Comparison of ENCODE assay signal across 1 cellular context in the genomic region with DNA sequence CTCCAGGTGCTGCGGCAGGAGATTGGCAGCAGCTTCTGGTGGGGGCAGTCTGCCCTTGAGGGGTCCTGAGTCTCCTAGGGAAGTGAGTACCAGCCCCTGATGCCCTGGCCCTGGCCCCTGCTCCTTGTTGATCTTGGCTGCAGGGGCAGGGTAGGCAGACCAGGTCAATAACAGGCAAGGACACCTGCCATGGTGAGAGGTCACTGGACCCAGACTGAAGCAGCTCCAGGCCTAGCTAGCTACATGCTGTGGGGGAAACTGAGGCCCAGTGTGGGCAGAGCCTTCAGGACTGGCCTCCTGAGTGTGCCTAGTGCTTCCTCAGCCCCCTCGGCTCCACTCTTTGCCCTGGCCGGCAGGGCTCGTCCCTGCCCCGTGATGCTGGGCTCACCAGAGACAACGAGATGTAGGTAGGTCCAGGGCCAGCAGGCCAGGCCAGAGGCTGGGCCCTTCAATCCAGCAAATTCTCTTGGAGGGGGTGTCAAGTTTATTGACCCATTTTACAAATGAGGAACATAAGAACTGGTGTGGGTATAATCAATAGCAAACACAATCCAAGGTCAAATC.
TF ChIP-seq lines count a peak whose summit lies in the region.

No MANE protein-coding gene starts in this region.

TF ChIP-seq in K562, 482 proteins besides CTCF, POLR2A, EP300 and RAD21 (continued from another document and continues in another):
- TF ChIP-seq, protein P1, sequence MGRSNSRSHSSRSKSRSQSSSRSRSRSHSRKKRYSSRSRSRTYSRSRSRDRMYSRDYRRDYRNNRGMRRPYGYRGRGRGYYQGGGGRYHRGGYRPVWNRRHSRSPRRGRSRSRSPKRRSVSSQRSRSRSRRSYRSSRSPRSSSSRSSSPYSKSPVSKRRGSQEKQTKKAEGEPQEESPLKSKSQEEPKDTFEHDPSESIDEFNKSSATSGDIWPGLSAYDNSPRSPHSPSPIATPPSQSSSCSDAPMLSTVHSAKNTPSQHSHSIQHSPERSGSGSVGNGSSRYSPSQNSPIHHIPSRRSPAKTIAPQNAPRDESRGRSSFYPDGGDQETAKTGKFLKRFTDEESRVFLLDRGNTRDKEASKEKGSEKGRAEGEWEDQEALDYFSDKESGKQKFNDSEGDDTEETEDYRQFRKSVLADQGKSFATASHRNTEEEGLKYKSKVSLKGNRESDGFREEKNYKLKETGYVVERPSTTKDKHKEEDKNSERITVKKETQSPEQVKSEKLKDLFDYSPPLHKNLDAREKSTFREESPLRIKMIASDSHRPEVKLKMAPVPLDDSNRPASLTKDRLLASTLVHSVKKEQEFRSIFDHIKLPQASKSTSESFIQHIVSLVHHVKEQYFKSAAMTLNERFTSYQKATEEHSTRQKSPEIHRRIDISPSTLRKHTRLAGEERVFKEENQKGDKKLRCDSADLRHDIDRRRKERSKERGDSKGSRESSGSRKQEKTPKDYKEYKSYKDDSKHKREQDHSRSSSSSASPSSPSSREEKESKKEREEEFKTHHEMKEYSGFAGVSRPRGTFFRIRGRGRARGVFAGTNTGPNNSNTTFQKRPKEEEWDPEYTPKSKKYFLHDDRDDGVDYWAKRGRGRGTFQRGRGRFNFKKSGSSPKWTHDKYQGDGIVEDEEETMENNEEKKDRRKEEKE (IDR thresholded peaks at IDR 0.05; ENCODE audit: borderline replicate concordance in 1 of 2, control insufficient read depth in 1 of 2, low read depth in 2 of 2, low read length in 1 of 2) = no peak
- TF ChIP-seq ZNF764 (CRISPR knock-in tag; IDR thresholded peaks at IDR 0.05; ENCODE audit: low read depth) (0 out of 2 replicates have a peak, but pooled peaks have one; percentile 53), RBFOX2 (IDR thresholded peaks at IDR 0.05; ENCODE audit: low read depth, low read length) (0 out of 2 replicates have a peak, but pooled peaks have one; percentile 2), ZNF444 (CRISPR knock-in tag; IDR thresholded peaks at IDR 0.05) (no peak), SMARCE1 (IDR thresholded peaks at IDR 0.05) (no peak), FOS (IDR thresholded peaks at IDR 0.05; ENCODE audit: extremely low read depth, insufficient read length) (no peak), KLF16 (IDR thresholded peaks at IDR 0.05) (no peak), HMGN3 (IDR thresholded peaks at IDR 0.05; ENCODE audit: borderline replicate concordance, extremely low read depth, insufficient read length, low read depth, low read length) (no peak), MYC (IDR thresholded peaks at IDR 0.05; ENCODE audit: low read depth, low read length) (no peak), MYC (CRISPR knock-in tag; IDR thresholded peaks at IDR 0.05; ENCODE audit: borderline replicate concordance, low read depth) (peak; percentile 18; the same call in 1 of the 2 replicates), FOXA1 (IDR thresholded peaks at IDR 0.05; ENCODE audit: borderline replicate concordance) (no peak), SMARCB1 (IDR thresholded peaks at IDR 0.05; ENCODE audit: insufficient read length, low read depth) (no peak), SIRT6 (IDR thresholded peaks at IDR 0.05; ENCODE audit: low read depth, low read length) (no peak), HNRNPL (IDR thresholded peaks at IDR 0.05; ENCODE audit: low read depth, low read length) (no peak), ZFP1 (CRISPR knock-in tag; IDR thresholded peaks at IDR 0.05) (peak; percentile 35; the same call in 1 of the 2 replicates), ZNF384 (IDR thresholded peaks at IDR 0.05; ENCODE audit: low read depth, low read length) (no peak), NCOR1 (IDR thresholded peaks at IDR 0.05) (no peak), NR4A1 (CRISPR knock-in tag; IDR thresholded peaks at IDR 0.05) (0 out of 2 replicates have a peak, but pooled peaks have one; percentile 15), NR4A1 (tag; IDR thresholded peaks at IDR 0.05) (no peak), ZNF316 (IDR thresholded peaks at IDR 0.05) (no peak), HSF4 (CRISPR knock-in tag; IDR thresholded peaks at IDR 0.05; ENCODE audit: borderline replicate concordance) (0 out of 2 replicates have a peak, but pooled peaks have one; percentile 33), TFAM (CRISPR knock-in tag; conservative IDR thresholded peaks at IDR 0.05) (no peak), MCM2 (IDR thresholded peaks at IDR 0.05; ENCODE audit: low read depth) (no peak)
- TF ChIP-seq, protein P2, sequence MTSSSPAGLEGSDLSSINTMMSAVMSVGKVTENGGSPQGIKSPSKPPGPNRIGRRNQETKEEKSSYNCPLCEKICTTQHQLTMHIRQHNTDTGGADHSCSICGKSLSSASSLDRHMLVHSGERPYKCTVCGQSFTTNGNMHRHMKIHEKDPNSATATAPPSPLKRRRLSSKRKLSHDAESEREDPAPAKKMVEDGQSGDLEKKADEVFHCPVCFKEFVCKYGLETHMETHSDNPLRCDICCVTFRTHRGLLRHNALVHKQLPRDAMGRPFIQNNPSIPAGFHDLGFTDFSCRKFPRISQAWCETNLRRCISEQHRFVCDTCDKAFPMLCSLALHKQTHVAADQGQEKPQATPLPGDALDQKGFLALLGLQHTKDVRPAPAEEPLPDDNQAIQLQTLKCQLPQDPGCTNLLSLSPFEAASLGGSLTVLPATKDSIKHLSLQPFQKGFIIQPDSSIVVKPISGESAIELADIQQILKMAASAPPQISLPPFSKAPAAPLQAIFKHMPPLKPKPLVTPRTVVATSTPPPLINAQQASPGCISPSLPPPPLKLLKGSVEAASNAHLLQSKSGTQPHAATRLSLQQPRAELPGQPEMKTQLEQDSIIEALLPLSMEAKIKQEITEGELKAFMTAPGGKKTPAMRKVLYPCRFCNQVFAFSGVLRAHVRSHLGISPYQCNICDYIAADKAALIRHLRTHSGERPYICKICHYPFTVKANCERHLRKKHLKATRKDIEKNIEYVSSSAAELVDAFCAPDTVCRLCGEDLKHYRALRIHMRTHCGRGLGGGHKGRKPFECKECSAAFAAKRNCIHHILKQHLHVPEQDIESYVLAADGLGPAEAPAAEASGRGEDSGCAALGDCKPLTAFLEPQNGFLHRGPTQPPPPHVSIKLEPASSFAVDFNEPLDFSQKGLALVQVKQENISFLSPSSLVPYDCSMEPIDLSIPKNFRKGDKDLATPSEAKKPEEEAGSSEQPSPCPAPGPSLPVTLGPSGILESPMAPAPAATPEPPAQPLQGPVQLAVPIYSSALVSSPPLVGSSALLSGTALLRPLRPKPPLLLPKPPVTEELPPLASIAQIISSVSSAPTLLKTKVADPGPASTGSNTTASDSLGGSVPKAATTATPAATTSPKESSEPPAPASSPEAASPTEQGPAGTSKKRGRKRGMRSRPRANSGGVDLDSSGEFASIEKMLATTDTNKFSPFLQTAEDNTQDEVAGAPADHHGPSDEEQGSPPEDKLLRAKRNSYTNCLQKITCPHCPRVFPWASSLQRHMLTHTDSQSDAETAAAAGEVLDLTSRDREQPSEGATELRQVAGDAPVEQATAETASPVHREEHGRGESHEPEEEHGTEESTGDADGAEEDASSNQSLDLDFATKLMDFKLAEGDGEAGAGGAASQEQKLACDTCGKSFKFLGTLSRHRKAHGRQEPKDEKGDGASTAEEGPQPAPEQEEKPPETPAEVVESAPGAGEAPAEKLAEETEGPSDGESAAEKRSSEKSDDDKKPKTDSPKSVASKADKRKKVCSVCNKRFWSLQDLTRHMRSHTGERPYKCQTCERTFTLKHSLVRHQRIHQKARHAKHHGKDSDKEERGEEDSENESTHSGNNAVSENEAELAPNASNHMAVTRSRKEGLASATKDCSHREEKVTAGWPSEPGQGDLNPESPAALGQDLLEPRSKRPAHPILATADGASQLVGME (CRISPR knock-in tag; IDR thresholded peaks at IDR 0.05) = 0 out of 2 replicates have a peak, but pooled peaks have one; percentile 25
- TF ChIP-seq, protein P3, sequence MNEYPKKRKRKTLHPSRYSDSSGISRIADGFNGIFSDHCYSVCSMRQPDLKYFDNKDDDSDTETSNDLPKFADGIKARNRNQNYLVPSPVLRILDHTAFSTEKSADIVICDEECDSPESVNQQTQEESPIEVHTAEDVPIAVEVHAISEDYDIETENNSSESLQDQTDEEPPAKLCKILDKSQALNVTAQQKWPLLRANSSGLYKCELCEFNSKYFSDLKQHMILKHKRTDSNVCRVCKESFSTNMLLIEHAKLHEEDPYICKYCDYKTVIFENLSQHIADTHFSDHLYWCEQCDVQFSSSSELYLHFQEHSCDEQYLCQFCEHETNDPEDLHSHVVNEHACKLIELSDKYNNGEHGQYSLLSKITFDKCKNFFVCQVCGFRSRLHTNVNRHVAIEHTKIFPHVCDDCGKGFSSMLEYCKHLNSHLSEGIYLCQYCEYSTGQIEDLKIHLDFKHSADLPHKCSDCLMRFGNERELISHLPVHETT (CRISPR knock-in tag; conservative IDR thresholded peaks at IDR 0.05 in 1 of 2, IDR thresholded peaks at IDR 0.05 in 1 of 2) = 0 out of 4 replicates have a peak, but pooled peaks of 1 of the 2 experiments have one; percentile 69
- TF ChIP-seq, protein P4, sequence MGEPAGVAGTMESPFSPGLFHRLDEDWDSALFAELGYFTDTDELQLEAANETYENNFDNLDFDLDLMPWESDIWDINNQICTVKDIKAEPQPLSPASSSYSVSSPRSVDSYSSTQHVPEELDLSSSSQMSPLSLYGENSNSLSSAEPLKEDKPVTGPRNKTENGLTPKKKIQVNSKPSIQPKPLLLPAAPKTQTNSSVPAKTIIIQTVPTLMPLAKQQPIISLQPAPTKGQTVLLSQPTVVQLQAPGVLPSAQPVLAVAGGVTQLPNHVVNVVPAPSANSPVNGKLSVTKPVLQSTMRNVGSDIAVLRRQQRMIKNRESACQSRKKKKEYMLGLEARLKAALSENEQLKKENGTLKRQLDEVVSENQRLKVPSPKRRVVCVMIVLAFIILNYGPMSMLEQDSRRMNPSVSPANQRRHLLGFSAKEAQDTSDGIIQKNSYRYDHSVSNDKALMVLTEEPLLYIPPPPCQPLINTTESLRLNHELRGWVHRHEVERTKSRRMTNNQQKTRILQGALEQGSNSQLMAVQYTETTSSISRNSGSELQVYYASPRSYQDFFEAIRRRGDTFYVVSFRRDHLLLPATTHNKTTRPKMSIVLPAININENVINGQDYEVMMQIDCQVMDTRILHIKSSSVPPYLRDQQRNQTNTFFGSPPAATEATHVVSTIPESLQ (CRISPR knock-in tag; IDR thresholded peaks at IDR 0.05) = no peak
- TF ChIP-seq, protein P5, sequence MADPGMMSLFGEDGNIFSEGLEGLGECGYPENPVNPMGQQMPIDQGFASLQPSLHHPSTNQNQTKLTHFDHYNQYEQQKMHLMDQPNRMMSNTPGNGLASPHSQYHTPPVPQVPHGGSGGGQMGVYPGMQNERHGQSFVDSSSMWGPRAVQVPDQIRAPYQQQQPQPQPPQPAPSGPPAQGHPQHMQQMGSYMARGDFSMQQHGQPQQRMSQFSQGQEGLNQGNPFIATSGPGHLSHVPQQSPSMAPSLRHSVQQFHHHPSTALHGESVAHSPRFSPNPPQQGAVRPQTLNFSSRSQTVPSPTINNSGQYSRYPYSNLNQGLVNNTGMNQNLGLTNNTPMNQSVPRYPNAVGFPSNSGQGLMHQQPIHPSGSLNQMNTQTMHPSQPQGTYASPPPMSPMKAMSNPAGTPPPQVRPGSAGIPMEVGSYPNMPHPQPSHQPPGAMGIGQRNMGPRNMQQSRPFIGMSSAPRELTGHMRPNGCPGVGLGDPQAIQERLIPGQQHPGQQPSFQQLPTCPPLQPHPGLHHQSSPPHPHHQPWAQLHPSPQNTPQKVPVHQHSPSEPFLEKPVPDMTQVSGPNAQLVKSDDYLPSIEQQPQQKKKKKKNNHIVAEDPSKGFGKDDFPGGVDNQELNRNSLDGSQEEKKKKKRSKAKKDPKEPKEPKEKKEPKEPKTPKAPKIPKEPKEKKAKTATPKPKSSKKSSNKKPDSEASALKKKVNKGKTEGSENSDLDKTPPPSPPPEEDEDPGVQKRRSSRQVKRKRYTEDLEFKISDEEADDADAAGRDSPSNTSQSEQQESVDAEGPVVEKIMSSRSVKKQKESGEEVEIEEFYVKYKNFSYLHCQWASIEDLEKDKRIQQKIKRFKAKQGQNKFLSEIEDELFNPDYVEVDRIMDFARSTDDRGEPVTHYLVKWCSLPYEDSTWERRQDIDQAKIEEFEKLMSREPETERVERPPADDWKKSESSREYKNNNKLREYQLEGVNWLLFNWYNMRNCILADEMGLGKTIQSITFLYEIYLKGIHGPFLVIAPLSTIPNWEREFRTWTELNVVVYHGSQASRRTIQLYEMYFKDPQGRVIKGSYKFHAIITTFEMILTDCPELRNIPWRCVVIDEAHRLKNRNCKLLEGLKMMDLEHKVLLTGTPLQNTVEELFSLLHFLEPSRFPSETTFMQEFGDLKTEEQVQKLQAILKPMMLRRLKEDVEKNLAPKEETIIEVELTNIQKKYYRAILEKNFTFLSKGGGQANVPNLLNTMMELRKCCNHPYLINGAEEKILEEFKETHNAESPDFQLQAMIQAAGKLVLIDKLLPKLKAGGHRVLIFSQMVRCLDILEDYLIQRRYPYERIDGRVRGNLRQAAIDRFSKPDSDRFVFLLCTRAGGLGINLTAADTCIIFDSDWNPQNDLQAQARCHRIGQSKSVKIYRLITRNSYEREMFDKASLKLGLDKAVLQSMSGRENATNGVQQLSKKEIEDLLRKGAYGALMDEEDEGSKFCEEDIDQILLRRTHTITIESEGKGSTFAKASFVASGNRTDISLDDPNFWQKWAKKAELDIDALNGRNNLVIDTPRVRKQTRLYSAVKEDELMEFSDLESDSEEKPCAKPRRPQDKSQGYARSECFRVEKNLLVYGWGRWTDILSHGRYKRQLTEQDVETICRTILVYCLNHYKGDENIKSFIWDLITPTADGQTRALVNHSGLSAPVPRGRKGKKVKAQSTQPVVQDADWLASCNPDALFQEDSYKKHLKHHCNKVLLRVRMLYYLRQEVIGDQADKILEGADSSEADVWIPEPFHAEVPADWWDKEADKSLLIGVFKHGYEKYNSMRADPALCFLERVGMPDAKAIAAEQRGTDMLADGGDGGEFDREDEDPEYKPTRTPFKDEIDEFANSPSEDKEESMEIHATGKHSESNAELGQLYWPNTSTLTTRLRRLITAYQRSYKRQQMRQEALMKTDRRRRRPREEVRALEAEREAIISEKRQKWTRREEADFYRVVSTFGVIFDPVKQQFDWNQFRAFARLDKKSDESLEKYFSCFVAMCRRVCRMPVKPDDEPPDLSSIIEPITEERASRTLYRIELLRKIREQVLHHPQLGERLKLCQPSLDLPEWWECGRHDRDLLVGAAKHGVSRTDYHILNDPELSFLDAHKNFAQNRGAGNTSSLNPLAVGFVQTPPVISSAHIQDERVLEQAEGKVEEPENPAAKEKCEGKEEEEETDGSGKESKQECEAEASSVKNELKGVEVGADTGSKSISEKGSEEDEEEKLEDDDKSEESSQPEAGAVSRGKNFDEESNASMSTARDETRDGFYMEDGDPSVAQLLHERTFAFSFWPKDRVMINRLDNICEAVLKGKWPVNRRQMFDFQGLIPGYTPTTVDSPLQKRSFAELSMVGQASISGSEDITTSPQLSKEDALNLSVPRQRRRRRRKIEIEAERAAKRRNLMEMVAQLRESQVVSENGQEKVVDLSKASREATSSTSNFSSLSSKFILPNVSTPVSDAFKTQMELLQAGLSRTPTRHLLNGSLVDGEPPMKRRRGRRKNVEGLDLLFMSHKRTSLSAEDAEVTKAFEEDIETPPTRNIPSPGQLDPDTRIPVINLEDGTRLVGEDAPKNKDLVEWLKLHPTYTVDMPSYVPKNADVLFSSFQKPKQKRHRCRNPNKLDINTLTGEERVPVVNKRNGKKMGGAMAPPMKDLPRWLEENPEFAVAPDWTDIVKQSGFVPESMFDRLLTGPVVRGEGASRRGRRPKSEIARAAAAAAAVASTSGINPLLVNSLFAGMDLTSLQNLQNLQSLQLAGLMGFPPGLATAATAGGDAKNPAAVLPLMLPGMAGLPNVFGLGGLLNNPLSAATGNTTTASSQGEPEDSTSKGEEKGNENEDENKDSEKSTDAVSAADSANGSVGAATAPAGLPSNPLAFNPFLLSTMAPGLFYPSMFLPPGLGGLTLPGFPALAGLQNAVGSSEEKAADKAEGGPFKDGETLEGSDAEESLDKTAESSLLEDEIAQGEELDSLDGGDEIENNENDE (IDR thresholded peaks at IDR 0.05; ENCODE audit: low read depth, low read length) = no peak
